29 cellular contexts compared by ENCODE assay signal in the genomic region with DNA sequence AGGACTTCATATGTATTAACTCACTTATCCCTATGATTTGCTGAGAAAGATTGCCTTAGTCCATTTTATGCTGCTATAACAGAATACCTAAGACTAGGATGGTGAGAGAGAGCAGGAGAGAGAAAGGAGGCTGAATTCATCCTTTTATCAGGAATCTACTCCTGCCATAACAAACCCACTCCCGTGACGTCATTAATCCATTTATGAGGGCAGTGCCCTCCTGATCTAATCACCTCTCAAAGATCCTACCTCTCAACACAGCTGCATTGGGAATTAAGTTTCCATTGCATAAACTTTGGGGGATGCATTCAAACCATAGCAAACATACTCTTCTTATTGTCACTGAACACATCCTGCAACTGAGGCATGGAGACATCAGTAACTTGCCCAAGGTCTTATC.
"Had no signal": no experiment of that assay in that cellular context is flagged by ENCODE, and none has a peak within 500 bp of the region (broad histone marks: within the 10 kb centered on the region; RNA-seq: fewer than 3 reads in every experiment).

No MANE protein-coding gene starts in this region.

- H3K9me3 Mint-ChIP-seq: activated CD4-positive, alpha-beta memory T cell treated with anti-CD3 and anti-CD28 coated beads for 36 hours; activated CD4-positive, alpha-beta T cell treated with anti-CD3 and anti-CD28 coated beads, Interleukin-2, amount 10 ng/mL, durations not matched to agents 24 days and 14 days; activated T-cell treated with anti-CD3 and anti-CD28 coated beads, Interleukin-2, amount 50 U/mL, for 72 hours had no signal

- H3K4me3 Mint-ChIP-seq: activated CD4-positive, alpha-beta memory T cell treated with anti-CD3 and anti-CD28 coated beads for 36 hours; activated CD4-positive, alpha-beta T cell treated with anti-CD3 and anti-CD28 coated beads for 36 hours; activated CD4-positive, alpha-beta T cell treated with anti-CD3 and anti-CD28 coated beads, Interleukin-2, amount 10 ng/mL, durations not matched to agents 24 days and 14 days; activated CD8-positive, alpha-beta memory T cell treated with anti-CD3 and anti-CD28 coated beads, Interleukin-2, amount 10 ng/mL, durations not matched to agents 7 days and 5 days; activated CD8-positive, alpha-beta T cell treated with anti-CD3 and anti-CD28 coated beads, Interleukin-2, amount 10 ng/mL, durations not matched to agents 7 days and 5 days; activated naive CD8-positive, alpha-beta T cell; activated T-cell treated with anti-CD3 and anti-CD28 coated beads, Interleukin-2, amount 50 U/mL, for 72 hours had no signal

- H3K27me3 ChIP-seq: adrenal gland, body of pancreas, esophagus squamous epithelium, gastroesophageal sphincter, heart right ventricle had no signal

- FAIRE-seq: colon, endometrium, endothelial cell of umbilical vein had no signal

- H3K27ac ChIP-seq: adrenal gland, body of pancreas, epithelial cell of prostate, esophagus squamous epithelium, gastroesophageal sphincter, heart right ventricle had no signal

- H3K27ac Mint-ChIP-seq: activated CD4-positive, alpha-beta memory T cell treated with anti-CD3 and anti-CD28 coated beads for 36 hours; activated CD4-positive, alpha-beta T cell treated with anti-CD3 and anti-CD28 coated beads for 36 hours; activated CD4-positive, alpha-beta T cell treated with anti-CD3 and anti-CD28 coated beads, Interleukin-2, amount 10 ng/mL, durations not matched to agents 24 days and 14 days; activated CD8-positive, alpha-beta memory T cell treated with anti-CD3 and anti-CD28 coated beads, Interleukin-2, amount 10 ng/mL, durations not matched to agents 7 days and 5 days; activated CD8-positive, alpha-beta T cell treated with anti-CD3 and anti-CD28 coated beads, Interleukin-2, amount 10 ng/mL, durations not matched to agents 7 days and 5 days; activated naive CD8-positive, alpha-beta T cell; activated T-cell treated with anti-CD3 and anti-CD28 coated beads, Interleukin-2, amount 50 U/mL, for 72 hours had no signal

- H3K4me1 Mint-ChIP-seq: activated CD4-positive, alpha-beta T cell treated with anti-CD3 and anti-CD28 coated beads for 36 hours; activated CD4-positive, alpha-beta T cell treated with anti-CD3 and anti-CD28 coated beads, Interleukin-2, amount 10 ng/mL, durations not matched to agents 24 days and 14 days had no signal

- H3K4me3 ChIP-seq: adrenal gland, body of pancreas, esophagus squamous epithelium, gastroesophageal sphincter, heart right ventricle had no signal

- H3K27me3 Mint-ChIP-seq: activated CD4-positive, alpha-beta T cell treated with anti-CD3 and anti-CD28 coated beads for 36 hours; activated CD4-positive, alpha-beta T cell treated with anti-CD3 and anti-CD28 coated beads, Interleukin-2, amount 10 ng/mL, durations not matched to agents 24 days and 14 days; activated CD8-positive, alpha-beta memory T cell treated with anti-CD3 and anti-CD28 coated beads, Interleukin-2, amount 10 ng/mL, durations not matched to agents 7 days and 5 days; activated naive CD8-positive, alpha-beta T cell had no signal

- DNase-seq: activated CD4-positive, alpha-beta memory T cell treated with anti-CD3 and anti-CD28 coated beads for 36 hours; activated CD4-positive, alpha-beta T cell treated with anti-CD3 and anti-CD28 coated beads for 36 hours; activated CD4-positive, alpha-beta T cell treated with anti-CD3 and anti-CD28 coated beads, Interleukin-2, amount 10 ng/mL, durations not matched to agents 24 days and 14 days; activated CD4-positive, CD25-positive, alpha-beta regulatory T cell; activated CD4-positive, CD25-positive, alpha-beta regulatory T cell treated with anti-CD3 and anti-CD28 coated beads, Interleukin-2, amount 50 U/mL, for 72 hours; activated CD8-positive, alpha-beta memory T cell treated with anti-CD3 and anti-CD28 coated beads, Interleukin-2, amount 10 ng/mL, durations not matched to agents 7 days and 5 days; activated CD8-positive, alpha-beta memory T cell treated with anti-CD3 and anti-CD28 coated beads, Interleukin-2, amount 50 U/mL, for 4 hours; activated CD8-positive, alpha-beta T cell treated with anti-CD3 and anti-CD28 coated beads, Interleukin-2, amount 10 ng/mL, durations not matched to agents 7 days and 5 days; activated gamma-delta T cell; activated naive CD4-positive, alpha-beta T cell treated with anti-CD3 and anti-CD28 coated beads, Interleukin-2, amount 50 U/mL, for 16 hours; activated naive CD4-positive, alpha-beta T cell treated with Interleukin-2 at 50 U/mL for 16 hours; activated T-cell treated with anti-CD3 and anti-CD28 coated beads, Interleukin-2, amount 50 U/mL, for 1 hour; activated T-cell treated with anti-CD3 and anti-CD28 coated beads, Interleukin-2, amount 50 U/mL, for 72 hours; adrenal gland; amygdala; aorta; body of pancreas; caudate nucleus; effector CD8-positive, alpha-beta T cell; esophagus squamous epithelium; foreskin melanocyte; heart right ventricle; T-helper 2 cell had no signal

- ATAC-seq: activated CD4-positive, alpha-beta T cell treated with anti-CD3 and anti-CD28 coated beads for 36 hours; activated CD8-positive, alpha-beta memory T cell treated with anti-CD3 and anti-CD28 coated beads, Interleukin-2, amount 10 ng/mL, durations not matched to agents 7 days and 5 days; activated CD8-positive, alpha-beta T cell treated with anti-CD3 and anti-CD28 coated beads, Interleukin-2, amount 10 ng/mL, durations not matched to agents 7 days and 5 days; activated T-cell treated with anti-CD3 and anti-CD28 coated beads, Interleukin-2, amount 50 U/mL, for 72 hours; body of pancreas; gastroesophageal sphincter; heart right ventricle had no signal

- H3K36me3 ChIP-seq: adrenal gland, esophagus squamous epithelium, gastroesophageal sphincter had no signal

- H3K36me3 Mint-ChIP-seq: activated CD4-positive, alpha-beta memory T cell treated with anti-CD3 and anti-CD28 coated beads for 36 hours; activated CD8-positive, alpha-beta memory T cell treated with anti-CD3 and anti-CD28 coated beads, Interleukin-2, amount 10 ng/mL, durations not matched to agents 7 days and 5 days; activated naive CD8-positive, alpha-beta T cell had no signal

- H3K4me1 ChIP-seq: adrenal gland, esophagus squamous epithelium, gastroesophageal sphincter, heart right ventricle had no signal

- H3K9me3 ChIP-seq: adrenal gland, body of pancreas, esophagus squamous epithelium, gastroesophageal sphincter, heart right ventricle had no signal
